21 cellular contexts compared by ENCODE assay signal in the genomic region with DNA sequence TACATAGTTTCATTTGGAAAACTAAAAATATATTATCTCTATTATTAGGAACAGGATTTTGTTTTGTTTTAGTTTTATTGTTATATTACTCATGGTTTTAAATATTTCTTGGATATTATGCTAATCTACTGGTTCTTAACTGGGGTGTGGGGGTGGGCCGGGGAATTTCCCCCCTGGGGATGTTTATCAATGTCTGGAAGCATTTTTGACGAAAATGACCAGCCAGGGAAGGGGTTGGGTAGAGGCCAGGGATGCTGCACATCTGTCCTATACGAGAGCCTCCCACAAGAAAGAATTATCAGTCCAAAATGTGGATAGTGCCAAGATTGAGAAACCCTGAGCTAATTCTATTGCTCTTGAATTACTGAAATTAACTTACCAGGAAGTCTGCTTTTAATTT. TPM values are rescaled to one million over a fixed set of nuclear protein-coding genes. Genes with fewer than 3 reads are reported as not detected.
DNase-seq lines count a peak whose midpoint lies in the region; ATAC-seq and TF ChIP-seq lines count a peak whose summit lies in the region.
"Had no signal": no experiment of that assay in that cellular context is flagged by ENCODE, and none has a peak within 500 bp of the region (broad histone marks: within the 10 kb centered on the region; RNA-seq: fewer than 3 reads in every experiment).

No MANE protein-coding gene starts in this region.

- peak overlapping the region; percentile 65 for H3K27ac ChIP-seq in CD8-positive, alpha-beta T cell (ENCODE audit: low read depth, low read length)
- H3K27ac ChIP-seq in neutrophil = peak overlapping the region; percentile 88
- H3K27ac ChIP-seq: A549, KMS-11, PC-9 had no signal

- ATAC-seq in CD8-positive, alpha-beta T cell = no peak
- ATAC-seq: A549, heart left ventricle, left ventricle myocardium superior had no signal

- H3K36me3 ChIP-seq in CD8-positive, alpha-beta T cell (ENCODE audit: insufficient read depth, low read length) = no peaks in the 10 kb centered on the region
- H3K36me3 ChIP-seq in neutrophil = peaks cover 40% of the 10 kb centered on the region
- H3K36me3 ChIP-seq: colonic mucosa, HAP-1, heart left ventricle had no signal

- no peaks in the 10 kb centered on the region for H3K27me3 Mint-ChIP-seq in activated CD4-positive, alpha-beta T cell treated with anti-CD3 and anti-CD28 coated beads, Interleukin-2, amount 10 ng/mL, durations not matched to agents 7 days and 5 days
- no peaks in the 10 kb centered on the region for H3K27me3 Mint-ChIP-seq in CD8-positive, alpha-beta T cell (ENCODE audit: low read depth)
- no peaks in the 10 kb centered on the region for H3K27me3 Mint-ChIP-seq in activated T-helper 2 cell treated with anti-CD3 and anti-CD28 coated beads, Interferon-gamma antibody, Interleukin-2, Interleukin-4, amounts not matched to agents 10 μg/mL and 5 μg/mL and 100 μg/mL, durations not matched to agents 14 hours and 24 hours and 36 hours (ENCODE audit: low read depth)
- H3K27me3 Mint-ChIP-seq in nephron progenitor cell (ENCODE audit: low read depth, poor library complexity) = peaks cover 3% of the 10 kb centered on the region

- intact Hi-C loops in CD8-positive, alpha-beta T cell (cut with DNase I, micrococcal nuclease) = loop anchor here in 1 of 2 experiments (1.0 to 2.0 kb wide), 2 partner anchors 10 to 17 kb away; no protein-coding TSS in a partner anchor
- intact Hi-C loops in activated T-helper 2 cell treated with anti-CD3 and anti-CD28 coated beads, Interferon-gamma antibody, Interleukin-2, Interleukin-4, amounts not matched to agents 10 μg/mL and 5 μg/mL and 100 μg/mL, durations not matched to agents 14 hours and 24 hours and 36 hours (cut with micrococcal nuclease) = loop anchor here (2.0 to 10.0 kb wide), 3 partner anchors 131 to 1627 kb away; partner anchors contain the start of gene RPL37

- H3K4me1 Mint-ChIP-seq in activated CD4-positive, alpha-beta T cell treated with anti-CD3 and anti-CD28 coated beads, Interleukin-2, amount 10 ng/mL, durations not matched to agents 7 days and 5 days = peaks cover 85% of the 10 kb centered on the region
- peaks cover 91% of the 10 kb centered on the region for H3K4me1 Mint-ChIP-seq in CD8-positive, alpha-beta T cell (ENCODE audit: low read depth)
- H3K4me1 Mint-ChIP-seq in activated T-helper 2 cell treated with anti-CD3 and anti-CD28 coated beads, Interferon-gamma antibody, Interleukin-2, Interleukin-4, amounts not matched to agents 10 μg/mL and 5 μg/mL and 100 μg/mL, durations not matched to agents 14 hours and 24 hours and 36 hours (ENCODE audit: low read depth) = peaks cover 86% of the 10 kb centered on the region
- no peaks in the 10 kb centered on the region for H3K4me1 Mint-ChIP-seq in nephron progenitor cell

- TF ChIP-seq CTCF in CD8-positive, alpha-beta T cell (IDR thresholded peaks at IDR 0.05) = no peak
- TF ChIP-seq CTCF in neutrophil (IDR thresholded peaks at IDR 0.05) = no peak
- TF ChIP-seq CTCF in nephron progenitor cell (IDR thresholded peaks at IDR 0.05) = no peak

- H3K27ac Mint-ChIP-seq in activated CD4-positive, alpha-beta T cell treated with anti-CD3 and anti-CD28 coated beads, Interleukin-2, amount 10 ng/mL, durations not matched to agents 7 days and 5 days = peak overlapping the region; percentile 93
- peak overlapping the region; percentile 96 for H3K27ac Mint-ChIP-seq in CD8-positive, alpha-beta T cell
- peak overlapping the region; percentile 90 for H3K27ac Mint-ChIP-seq in activated T-helper 2 cell treated with anti-CD3 and anti-CD28 coated beads, Interferon-gamma antibody, Interleukin-2, Interleukin-4, amounts not matched to agents 10 μg/mL and 5 μg/mL and 100 μg/mL, durations not matched to agents 14 hours and 24 hours and 36 hours
- H3K27ac Mint-ChIP-seq in nephron progenitor cell = no peak overlapping the region

- no peaks in the 10 kb centered on the region for H3K9me3 Mint-ChIP-seq in activated CD4-positive, alpha-beta T cell treated with anti-CD3 and anti-CD28 coated beads, Interleukin-2, amount 10 ng/mL, durations not matched to agents 7 days and 5 days
- H3K9me3 Mint-ChIP-seq in CD8-positive, alpha-beta T cell = no peaks in the 10 kb centered on the region
- no peaks in the 10 kb centered on the region for H3K9me3 Mint-ChIP-seq in activated T-helper 2 cell treated with anti-CD3 and anti-CD28 coated beads, Interferon-gamma antibody, Interleukin-2, Interleukin-4, amounts not matched to agents 10 μg/mL and 5 μg/mL and 100 μg/mL, durations not matched to agents 14 hours and 24 hours and 36 hours
- no peaks in the 10 kb centered on the region for H3K9me3 Mint-ChIP-seq in nephron progenitor cell

- no peaks in the 10 kb centered on the region for H3K27me3 ChIP-seq in CD8-positive, alpha-beta T cell (ENCODE audit: insufficient read depth, low read length)
- H3K27me3 ChIP-seq in neutrophil = no peaks in the 10 kb centered on the region
- H3K27me3 ChIP-seq: colonic mucosa, heart left ventricle had no signal

- DNase-seq in activated CD4-positive, alpha-beta T cell treated with anti-CD3 and anti-CD28 coated beads, Interleukin-2, amount 10 ng/mL, durations not matched to agents 7 days and 5 days = no peak
- DNase-seq in activated CD4-positive, alpha-beta T cell treated with anti-CD3 and anti-CD28 coated beads for 48 hours = no peak
- DNase-seq in CD8-positive, alpha-beta T cell = no peak
- no peak for DNase-seq in activated T-helper 2 cell treated with anti-CD3 and anti-CD28 coated beads, Interferon-gamma antibody, Interleukin-2, Interleukin-4, amounts not matched to agents 10 μg/mL and 5 μg/mL and 100 μg/mL, durations not matched to agents 14 hours and 24 hours and 36 hours (ENCODE audit: low spot score)
- DNase-seq in NCI-H1436 treated with DMSO at 0.1 percent for 48 hours (lab: John Stamatoyannopoulos, UW) (no peak), nephron progenitor cell (no peak), NK-92 (lab: John Stamatoyannopoulos, UW; ENCODE audit: unreplicated experiment) (no peak)
- DNase-seq: colonic mucosa; heart left ventricle; left ventricle myocardium superior; NCI-H1048; NCI-H2081; PC-9; SIG-M5; stimulated activated CD4-positive, alpha-beta T cell treated with anti-CD3 and anti-CD28 coated beads, Interleukin-4, amount 100 ng/mL, for 24 hours had no signal

- peak overlapping the region; percentile 18 for H3K4me3 ChIP-seq in CD8-positive, alpha-beta T cell (ENCODE audit: low read depth, low read length)
- no peak overlapping the region for H3K4me3 ChIP-seq in neutrophil (ENCODE audit: low read depth in 1 of 2, low read length in 1 of 2)
- H3K4me3 ChIP-seq: A549, colonic mucosa, HAP-1, heart left ventricle, PC-9, smooth muscle cell had no signal

- H3K4me3 Mint-ChIP-seq in activated CD4-positive, alpha-beta T cell treated with anti-CD3 and anti-CD28 coated beads, Interleukin-2, amount 10 ng/mL, durations not matched to agents 7 days and 5 days = peak overlapping the region; percentile 74
- peak overlapping the region; percentile 68 for H3K4me3 Mint-ChIP-seq in CD8-positive, alpha-beta T cell
- peak overlapping the region; percentile 73 for H3K4me3 Mint-ChIP-seq in activated T-helper 2 cell treated with anti-CD3 and anti-CD28 coated beads, Interferon-gamma antibody, Interleukin-2, Interleukin-4, amounts not matched to agents 10 μg/mL and 5 μg/mL and 100 μg/mL, durations not matched to agents 14 hours and 24 hours and 36 hours (ENCODE audit: low read depth)
- no peak overlapping the region for H3K4me3 Mint-ChIP-seq in nephron progenitor cell

- CTCF ChIA-PET in activated CD4-positive, alpha-beta T cell treated with anti-CD3 and anti-CD28 coated beads, Interleukin-2, amount 10 ng/mL, durations not matched to agents 7 days and 5 days (lab: Charles Lee) = interaction anchor here (1.2 to 2.5 kb wide), 2 partner anchors 10 to 13 kb away, joined by 4 to 10 read pairs; no protein-coding TSS in a partner anchor
- CTCF ChIA-PET in CD8-positive, alpha-beta T cell (lab: Charles Lee) = interaction anchor here (1.6 kb wide), 1 partner anchor 10 kb away, joined by 3 read pairs; no protein-coding TSS in a partner anchor

- H3K36me3 Mint-ChIP-seq in activated CD4-positive, alpha-beta T cell treated with anti-CD3 and anti-CD28 coated beads, Interleukin-2, amount 10 ng/mL, durations not matched to agents 7 days and 5 days (ENCODE audit: low read depth) = peaks cover 12% of the 10 kb centered on the region
- peaks cover 6% of the 10 kb centered on the region for H3K36me3 Mint-ChIP-seq in CD8-positive, alpha-beta T cell
- H3K36me3 Mint-ChIP-seq in activated T-helper 2 cell treated with anti-CD3 and anti-CD28 coated beads, Interferon-gamma antibody, Interleukin-2, Interleukin-4, amounts not matched to agents 10 μg/mL and 5 μg/mL and 100 μg/mL, durations not matched to agents 14 hours and 24 hours and 36 hours (ENCODE audit: low read depth) = no peaks in the 10 kb centered on the region
- no peaks in the 10 kb centered on the region for H3K36me3 Mint-ChIP-seq in nephron progenitor cell (ENCODE audit: low read depth)

- no peaks in the 10 kb centered on the region for H3K9me3 ChIP-seq in CD8-positive, alpha-beta T cell (ENCODE audit: low read length)
- H3K9me3 ChIP-seq in neutrophil = no peaks in the 10 kb centered on the region
- H3K9me3 ChIP-seq: A549, colonic mucosa, HAP-1, heart left ventricle had no signal

- H3K4me1 ChIP-seq in CD8-positive, alpha-beta T cell (ENCODE audit: insufficient read depth, low read length) = peaks cover 93% of the 10 kb centered on the region
- peaks cover 85 to 93% of the 10 kb centered on the region in 2 experiments for H3K4me1 ChIP-seq in neutrophil (ENCODE audit: control insufficient read depth in 1 of 2, insufficient read depth in 1 of 2, low read depth in 1 of 2, low read length in 1 of 2)
- H3K4me1 ChIP-seq: colonic mucosa, HAP-1 had no signal

- POLR2A ChIA-PET in activated CD4-positive, alpha-beta T cell treated with anti-CD3 and anti-CD28 coated beads, Interleukin-2, amount 10 ng/mL, durations not matched to agents 7 days and 5 days (lab: Charles Lee) = interaction anchor here (0.6 kb wide), 2 partner anchors 29 to 1511 kb away, joined by 3 to 5 read pairs; no protein-coding TSS in a partner anchor
- POLR2A ChIA-PET in CD8-positive, alpha-beta T cell (lab: Charles Lee) = interaction anchor here (1.0 kb wide), 1 partner anchor 9 kb away, joined by 4 read pairs; no protein-coding TSS in a partner anchor

RNA-seq across cellular contexts. Expression of gene FYB1, which starts 11.7 kb away (rescaled TPM):
- total RNA-seq in activated CD4-positive, alpha-beta T cell treated with anti-CD3 and anti-CD28 coated beads, Interleukin-2, amount 10 ng/mL, durations not matched to agents 7 days and 5 days = 100 to 1,000 TPM; 396 to 480 TPM
- 100 to 1,000 TPM; 250 to 257 TPM for total RNA-seq in CD8-positive, alpha-beta T cell
- 66.4 and 70.7 TPM in 2 replicates for total RNA-seq in activated T-helper 2 cell treated with anti-CD3 and anti-CD28 coated beads, Interferon-gamma antibody, Interleukin-2, Interleukin-4, amounts not matched to agents 10 μg/mL and 5 μg/mL and 100 μg/mL, durations not matched to agents 14 hours and 24 hours and 36 hours
- total RNA-seq: HT1080 had no signal
